In the genomic region with DNA sequence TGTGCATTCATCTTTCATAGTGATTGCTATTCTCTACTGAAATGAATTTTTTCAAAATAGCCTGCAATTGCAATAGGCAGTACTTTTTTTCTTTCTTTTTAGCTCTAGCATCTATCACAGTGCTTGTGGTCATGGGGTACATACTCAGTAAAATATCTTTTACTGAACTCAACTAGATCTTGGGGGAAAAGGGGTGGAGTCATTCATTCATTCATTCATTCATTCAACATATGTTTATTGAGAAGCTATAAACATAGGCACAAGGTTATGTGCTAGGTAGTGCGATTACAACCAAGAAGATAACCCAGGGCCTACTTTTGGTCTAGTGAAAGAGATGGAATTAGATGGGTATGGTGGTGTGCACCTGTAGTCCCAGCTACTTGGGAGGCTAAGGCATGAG, we compare ENCODE assay signal across 2 cellular contexts.
TF ChIP-seq lines count a peak whose summit lies in the region.

No MANE protein-coding gene starts in this region.

TF ChIP-seq in HCT116, 20 proteins besides CTCF, POLR2A, EP300 and RAD21:
- TF ChIP-seq EZH2 (IDR thresholded peaks at IDR 0.05) (no peak), CEBPB (IDR thresholded peaks at IDR 0.05; ENCODE audit: low read depth) (no peak)

TF ChIP-seq in K562, 482 proteins besides CTCF, POLR2A, EP300 and RAD21:
- TF ChIP-seq TBP (optimal IDR thresholded peaks at IDR 0.05; ENCODE audit: low read depth, low read length) (no peak), ZNF140 (CRISPR knock-in tag; IDR thresholded peaks at IDR 0.05) (no peak), KDM1A (IDR thresholded peaks at IDR 0.05) (0 out of 4 replicates have a peak, but pooled peaks of 1 of the 2 experiments have one; percentile 30), TBL1XR1 (IDR thresholded peaks at IDR 0.05; ENCODE audit: low read length in 2 of 2) (no peak), NCOA6 (IDR thresholded peaks at IDR 0.05) (0 out of 2 replicates have a peak, but pooled peaks have one; percentile 10), BRCA1 (IDR thresholded peaks at IDR 0.05) (no peak), BRCA1 (CRISPR knock-in tag; IDR thresholded peaks at IDR 0.05) (no peak), GABPB1 (CRISPR knock-in tag; IDR thresholded peaks at IDR 0.05) (no peak), SREBF2 (CRISPR knock-in tag; IDR thresholded peaks at IDR 0.05) (no peak), NFE2L1 (tag; IDR thresholded peaks at IDR 0.05; ENCODE audit: borderline replicate concordance, low read depth) (no peak), POLR3A (IDR thresholded peaks at IDR 0.05; ENCODE audit: borderline replicate concordance, extremely low read depth, insufficient read depth, insufficient read length) (no peak), ZNF124 (CRISPR knock-in tag; IDR thresholded peaks at IDR 0.05) (no peak), NBN (IDR thresholded peaks at IDR 0.05; ENCODE audit: low read depth) (no peak), NCOA2 (IDR thresholded peaks at IDR 0.05; ENCODE audit: partially characterized antibody in 2 of 2) (no peak), MED1 (CRISPR knock-in tag; IDR thresholded peaks at IDR 0.05; ENCODE audit: borderline replicate concordance) (no peak), BACH1 (tag; IDR thresholded peaks at IDR 0.05) (no peak), ZNF24 (IDR thresholded peaks at IDR 0.05) (peak; percentile 96), NCOA1 (IDR thresholded peaks at IDR 0.05; ENCODE audit: low read depth) (no peak), CHCHD3 (CRISPR knock-in tag; IDR thresholded peaks at IDR 0.05) (no peak), PHF21A (IDR thresholded peaks at IDR 0.05; ENCODE audit: borderline replicate concordance, low read depth) (no peak), KAT2B (IDR thresholded peaks at IDR 0.05; ENCODE audit: low read depth, low read length) (no peak), PYGO2 (tag; IDR thresholded peaks at IDR 0.05) (no peak), FOXK1 (CRISPR knock-in tag; IDR thresholded peaks at IDR 0.05; ENCODE audit: borderline replicate concordance) (no peak), HNRNPH1 (optimal IDR thresholded peaks at IDR 0.05; ENCODE audit: low read depth, low read length) (no peak)
- TF ChIP-seq, protein P1, sequence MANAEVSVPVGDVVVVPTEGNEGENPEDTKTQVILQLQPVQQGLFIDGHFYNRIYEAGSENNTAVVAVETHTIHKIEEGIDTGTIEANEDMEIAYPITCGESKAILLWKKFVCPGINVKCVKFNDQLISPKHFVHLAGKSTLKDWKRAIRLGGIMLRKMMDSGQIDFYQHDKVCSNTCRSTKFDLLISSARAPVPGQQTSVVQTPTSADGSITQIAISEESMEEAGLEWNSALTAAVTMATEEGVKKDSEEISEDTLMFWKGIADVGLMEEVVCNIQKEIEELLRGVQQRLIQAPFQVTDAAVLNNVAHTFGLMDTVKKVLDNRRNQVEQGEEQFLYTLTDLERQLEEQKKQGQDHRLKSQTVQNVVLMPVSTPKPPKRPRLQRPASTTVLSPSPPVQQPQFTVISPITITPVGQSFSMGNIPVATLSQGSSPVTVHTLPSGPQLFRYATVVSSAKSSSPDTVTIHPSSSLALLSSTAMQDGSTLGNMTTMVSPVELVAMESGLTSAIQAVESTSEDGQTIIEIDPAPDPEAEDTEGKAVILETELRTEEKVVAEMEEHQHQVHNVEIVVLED (CRISPR knock-in tag; IDR thresholded peaks at IDR 0.05) = no peak
- TF ChIP-seq, protein P2, sequence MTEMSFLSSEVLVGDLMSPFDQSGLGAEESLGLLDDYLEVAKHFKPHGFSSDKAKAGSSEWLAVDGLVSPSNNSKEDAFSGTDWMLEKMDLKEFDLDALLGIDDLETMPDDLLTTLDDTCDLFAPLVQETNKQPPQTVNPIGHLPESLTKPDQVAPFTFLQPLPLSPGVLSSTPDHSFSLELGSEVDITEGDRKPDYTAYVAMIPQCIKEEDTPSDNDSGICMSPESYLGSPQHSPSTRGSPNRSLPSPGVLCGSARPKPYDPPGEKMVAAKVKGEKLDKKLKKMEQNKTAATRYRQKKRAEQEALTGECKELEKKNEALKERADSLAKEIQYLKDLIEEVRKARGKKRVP (CRISPR knock-in tag; IDR thresholded peaks at IDR 0.05) = no peak
- TF ChIP-seq, protein P3, sequence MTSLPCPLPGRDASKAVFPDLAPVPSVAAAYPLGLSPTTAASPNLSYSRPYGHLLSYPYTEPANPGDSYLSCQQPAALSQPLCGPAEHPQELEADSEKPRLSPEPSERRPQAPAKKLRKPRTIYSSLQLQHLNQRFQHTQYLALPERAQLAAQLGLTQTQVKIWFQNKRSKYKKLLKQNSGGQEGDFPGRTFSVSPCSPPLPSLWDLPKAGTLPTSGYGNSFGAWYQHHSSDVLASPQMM (CRISPR knock-in tag; IDR thresholded peaks at IDR 0.05) = no peak
